Comparison of ENCODE assay signal across 8 cellular contexts in the genomic region with DNA sequence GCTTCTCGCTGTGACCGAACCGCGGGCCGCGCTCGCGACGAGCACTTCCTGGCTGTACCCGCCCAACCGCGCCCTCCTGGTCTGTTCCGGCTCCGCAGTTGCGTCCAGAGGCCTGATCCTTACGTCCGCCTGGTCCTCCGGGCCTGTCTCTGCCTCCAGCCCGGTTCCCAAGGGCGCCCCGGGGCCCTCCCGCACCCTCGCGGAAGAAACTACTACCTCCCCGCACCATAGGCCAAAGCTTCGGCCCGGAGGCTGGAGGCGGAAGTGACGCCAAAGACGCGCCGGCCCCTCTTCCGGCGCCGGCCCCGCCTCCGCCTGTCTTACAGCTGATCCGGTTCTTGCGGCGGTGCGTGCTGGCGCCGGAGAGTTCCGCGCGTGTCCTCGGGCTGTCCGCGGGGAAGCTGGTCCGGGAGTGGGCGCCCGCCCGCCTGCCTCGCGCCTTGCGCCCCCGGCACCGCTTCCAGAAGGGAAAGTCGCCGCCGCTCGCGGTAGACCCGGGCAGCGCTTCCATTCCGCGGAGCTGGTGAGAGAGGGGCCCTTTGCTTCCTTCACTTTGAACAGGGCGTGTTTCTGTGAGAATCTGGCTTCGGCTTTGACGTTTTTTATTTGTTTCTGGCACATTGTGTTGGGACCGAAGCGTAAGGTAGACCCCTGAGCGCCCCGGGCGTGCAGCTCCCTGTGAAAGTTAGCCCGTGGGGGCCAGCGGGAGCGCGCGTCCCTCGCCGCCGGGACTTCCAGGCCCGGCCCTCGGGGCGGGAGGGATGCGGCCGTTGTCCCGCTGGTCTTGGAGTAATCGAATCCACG. TPM values are rescaled to one million over a fixed set of nuclear protein-coding genes. Genes with fewer than 3 reads are reported as not detected.
A peak's percentile ranks its signal among the peaks of the same experiment; 100 is the strongest.
DNase-seq lines count a peak whose midpoint lies in the region; ATAC-seq and TF ChIP-seq lines count a peak whose summit lies in the region.

A gene (plus strand): TSS at position 316 of the 804 bp plus-strand sequence. CDS start 3,425 bp downstream, outside the sequence.

- peaks cover 4% of the 10 kb centered on the region for H3K27me3 Mint-ChIP-seq in endothelial cell (ENCODE audit: unreplicated experiment)

- peak within 1 kb of the TSS; percentile 94 for H3K27ac Mint-ChIP-seq in endothelial cell (ENCODE audit: unreplicated experiment)

- peaks cover 17% of the 10 kb centered on the region for H3K36me3 Mint-ChIP-seq in endothelial cell (ENCODE audit: low read depth, unreplicated experiment)

- no peaks in the 10 kb centered on the region for H3K9me3 Mint-ChIP-seq in endothelial cell (ENCODE audit: unreplicated experiment)

- peaks cover 30% of the 10 kb centered on the region for H3K4me1 Mint-ChIP-seq in endothelial cell (ENCODE audit: unreplicated experiment)

- TF ChIP-seq CTCF in endothelial cell (IDR thresholded peaks at IDR 0.05; ENCODE audit: unreplicated experiment): no peak

- ATAC-seq in HG03442 (IDR thresholded peaks at IDR 0.05; ENCODE audit: unreplicated experiment): peak; percentile 74

- DNase-seq in C1 segment of cervical spinal cord (lab: John Stamatoyannopoulos, UW) (peak; percentile 28 to 88 (median 78)), GM19238 (ENCODE audit: insufficient read length, low spot score) (peak; percentile 96), NOMO-1 treated with dmso at 0.1 percent for 144 hours (lab: John Stamatoyannopoulos, UW; ENCODE audit: unreplicated experiment) (peak; percentile 79), endothelial cell (ENCODE audit: low spot score) (peak; percentile 75), midbrain (lab: John Stamatoyannopoulos, UW) (peak; percentile 93)
- DNase-seq in activated CD8-positive, alpha-beta memory T cell treated with anti-CD3 and anti-CD28 coated beads, Interleukin-2, amount 50 U/mL, for 4 hours: peak; percentile 79
- DNase-seq in stimulated activated CD8-positive, alpha-beta memory T cell treated with anti-CD3 and anti-CD28 coated beads, Interleukin-15, amount 100 ng/mL, for 4 hours (ENCODE audit: low read depth in 2 of 2): peak; percentile 58 to 66

- peak within 1 kb of the TSS; percentile 96 for H3K4me3 Mint-ChIP-seq in endothelial cell (ENCODE audit: unreplicated experiment)

RNA-seq across cellular contexts. Expression of the gene that starts here (rescaled TPM):
- total RNA-seq in endothelial cell (ENCODE audit: unreplicated experiment): 35.5 TPM

Comparison
In these comparisons a context has a peak if more than half of its experiments do, and no peak if none do; other contexts are left out.
1. Peak in every context shown above with its lines: DNase-seq and ATAC-seq.